24 cellular contexts compared by ENCODE assay signal in the genomic region with DNA sequence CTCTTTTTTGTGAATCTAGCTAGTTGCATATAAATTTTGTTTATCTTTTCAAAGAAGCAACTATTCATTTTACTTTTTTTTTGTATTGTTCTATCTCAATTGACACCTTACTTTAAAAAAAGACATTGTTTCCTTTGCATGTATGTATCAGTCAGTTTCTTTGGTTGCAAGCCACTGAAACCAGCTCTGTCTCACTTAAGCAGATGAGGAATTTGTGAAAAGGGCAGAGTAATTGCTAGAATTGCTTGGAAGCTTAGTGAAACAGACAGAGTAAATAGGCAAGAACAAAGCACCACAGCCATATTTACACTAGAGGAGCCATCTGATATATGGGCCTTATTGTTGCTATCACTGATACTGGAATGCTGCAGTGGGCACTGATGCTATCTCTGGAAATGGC.
"Had no signal": no experiment of that assay in that cellular context is flagged by ENCODE, and none has a peak within 500 bp of the region (broad histone marks: within the 10 kb centered on the region; RNA-seq: fewer than 3 reads in every experiment).

No MANE protein-coding gene starts in this region.

- H3K36me3 ChIP-seq: SJSA1 had no signal

- ATAC-seq: HepG2 had no signal

- H3K4me1 ChIP-seq: SJSA1 had no signal

- H3K9me3 ChIP-seq: SJSA1 had no signal

- H3K27ac ChIP-seq: HL-60, SJSA1, SK-N-MC had no signal

- H3K4me3 ChIP-seq: SJSA1, SK-N-MC had no signal

- DNase-seq: IMR-90, Karpas-422, KG1, MM.1S, NCI-H1048, NCI-H1105, NCI-H1417, NCI-H1436 treated with DMSO at 0.1 percent for 48 hours, NCI-H1694, NCI-H187 treated with DMSO at 0.1 percent for 48 hours, NCI-H2029 treated with DMSO at 0.1 percent for 48 hours, NCI-H2227 treated with DMSO at 0.1 percent for 48 hours, NCI-H446, NCI-H510A, NCI-H524 treated with DMSO at 0.1 percent for 48 hours, NCI-H69, NCI-H774, Right ventricle myocardium superior, SIG-M5 had no signal

- FAIRE-seq: HepG2, RCC 7860 had no signal

- H3K27me3 ChIP-seq: SJSA1 had no signal
